ENCODE assay signal across 36 cellular contexts in the genomic region with DNA sequence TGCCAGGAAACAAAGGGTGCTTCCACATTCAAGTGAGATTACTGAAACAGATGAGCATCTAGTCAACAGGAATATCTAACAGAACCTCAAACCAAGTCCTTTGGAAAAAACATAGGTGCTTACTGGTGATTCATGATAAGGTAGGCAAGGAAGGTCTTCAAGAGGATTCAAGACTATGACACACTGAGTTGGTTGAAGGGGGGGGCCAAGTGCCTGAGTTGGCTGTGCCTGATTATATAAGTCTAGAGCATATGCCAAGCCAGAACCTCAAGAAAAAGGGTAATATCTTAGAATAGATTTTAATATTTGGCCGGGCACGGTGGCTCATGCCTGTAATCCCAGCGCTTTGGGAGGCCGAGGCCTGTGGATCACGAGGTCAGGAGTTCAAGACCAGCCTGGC.
"Had no signal": no experiment of that assay in that cellular context is flagged by ENCODE, and none has a peak within 500 bp of the region (broad histone marks: within the 10 kb centered on the region; RNA-seq: fewer than 3 reads in every experiment).

No MANE protein-coding gene starts in this region.

- H3K27me3 Mint-ChIP-seq: activated naive CD4-positive, alpha-beta T cell treated with anti-CD3 and anti-CD28 coated beads, Interleukin-2, amount 10 ng/mL, durations not matched to agents 7 days and 5 days; activated naive CD4-positive, alpha-beta T cell treated with anti-CD3 and anti-CD28 coated beads, Interleukin-2, amount 50 U/mL, for 24 hours; activated naive CD8-positive, alpha-beta T cell; activated naive CD8-positive, alpha-beta T cell treated with anti-CD3 and anti-CD28 coated beads for 36 hours; activated naive CD8-positive, alpha-beta T cell treated with anti-CD3 and anti-CD28 coated beads, Interleukin-2, amount 10 ng/mL, durations not matched to agents 7 days and 5 days; activated naive CD8-positive, alpha-beta T cell treated with anti-CD3 and anti-CD28 coated beads, Interleukin-2, amount 50 U/mL, for 24 hours; activated T-cell treated with anti-CD3 and anti-CD28 coated beads, Interleukin-2, amount 50 U/mL, for 24 hours; activated T-helper 17 cell treated with anti-CD3 and anti-CD28 coated beads, Interleukin-2, amount 50 U/mL, for 72 hours; central memory CD8-positive, alpha-beta T cell had no signal

- H3K9me3 Mint-ChIP-seq: activated naive CD4-positive, alpha-beta T cell treated with anti-CD3 and anti-CD28 coated beads, Interleukin-2, amount 10 ng/mL, durations not matched to agents 7 days and 5 days; activated naive CD4-positive, alpha-beta T cell treated with anti-CD3 and anti-CD28 coated beads, Interleukin-2, amount 50 U/mL, for 24 hours; activated naive CD4-positive, alpha-beta T cell treated with anti-CD3 and anti-CD28 coated beads, Interleukin-2, amount 50 U/mL, for 72 hours; activated naive CD8-positive, alpha-beta T cell treated with anti-CD3 and anti-CD28 coated beads for 36 hours; activated naive CD8-positive, alpha-beta T cell treated with anti-CD3 and anti-CD28 coated beads, Interleukin-2, amount 50 U/mL, for 24 hours; activated T-cell treated with anti-CD3 and anti-CD28 coated beads, Interleukin-2, amount 50 U/mL, for 24 hours; activated T-cell treated with anti-CD3 and anti-CD28 coated beads, Interleukin-2, amount 50 U/mL, for 4 hours; activated T-helper 1 cell treated with anti-CD3 and anti-CD28 coated beads, Interleukin-12 subunit alpha, Interleukin-12 subunit beta, Interleukin-2, Interleukin-4 antibody, amounts not matched to agents 30 ng/mL and 10 ng/mL and 1 ng/mL, durations not matched to agents 14 hours and 24 hours and 36 hours; activated T-helper 17 cell treated with anti-CD3 and anti-CD28 coated beads, Interleukin-2, amount 50 U/mL, for 72 hours; activated T-helper 2 cell treated with anti-CD3 and anti-CD28 coated beads, Interferon-gamma antibody, Interleukin-2, Interleukin-4, amounts not matched to agents 10 μg/mL and 5 μg/mL and 100 μg/mL, durations not matched to agents 14 hours and 24 hours and 36 hours; central memory CD8-positive, alpha-beta T cell had no signal

- H3K4me1 ChIP-seq: adrenal gland, body of pancreas, breast epithelium had no signal

- ATAC-seq: activated naive CD4-positive, alpha-beta T cell treated with anti-CD3 and anti-CD28 coated beads, Interleukin-2, amount 50 U/mL, for 72 hours; activated naive CD8-positive, alpha-beta T cell treated with anti-CD3 and anti-CD28 coated beads, Interleukin-2, amount 50 U/mL, for 24 hours; activated T-cell treated with anti-CD3 and anti-CD28 coated beads, Interleukin-2, amount 50 U/mL, for 4 hours; activated T-helper 17 cell treated with anti-CD3 and anti-CD28 coated beads, Interleukin-2, amount 50 U/mL, for 72 hours; body of pancreas had no signal

- H3K27ac Mint-ChIP-seq: activated naive CD4-positive, alpha-beta T cell treated with anti-CD3 and anti-CD28 coated beads for 36 hours; activated naive CD4-positive, alpha-beta T cell treated with anti-CD3 and anti-CD28 coated beads, Interleukin-2, amount 10 ng/mL, durations not matched to agents 7 days and 5 days; activated naive CD4-positive, alpha-beta T cell treated with anti-CD3 and anti-CD28 coated beads, Interleukin-2, amount 50 U/mL, for 24 hours; activated naive CD4-positive, alpha-beta T cell treated with anti-CD3 and anti-CD28 coated beads, Interleukin-2, amount 50 U/mL, for 72 hours; activated naive CD8-positive, alpha-beta T cell; activated naive CD8-positive, alpha-beta T cell treated with anti-CD3 and anti-CD28 coated beads for 36 hours; activated naive CD8-positive, alpha-beta T cell treated with anti-CD3 and anti-CD28 coated beads, Interleukin-2, amount 10 ng/mL, durations not matched to agents 7 days and 5 days; activated naive CD8-positive, alpha-beta T cell treated with anti-CD3 and anti-CD28 coated beads, Interleukin-2, amount 50 U/mL, for 24 hours; activated T-cell treated with anti-CD3 and anti-CD28 coated beads, Interleukin-2, amount 50 U/mL, for 24 hours; activated T-helper 1 cell treated with anti-CD3 and anti-CD28 coated beads, Interleukin-12 subunit alpha, Interleukin-12 subunit beta, Interleukin-2, Interleukin-4 antibody, amounts not matched to agents 30 ng/mL and 10 ng/mL and 1 ng/mL, durations not matched to agents 14 hours and 24 hours and 36 hours; activated T-helper 17 cell treated with anti-CD3 and anti-CD28 coated beads, Interleukin-2, amount 50 U/mL, for 72 hours; activated T-helper 2 cell treated with anti-CD3 and anti-CD28 coated beads, Interferon-gamma antibody, Interleukin-2, Interleukin-4, amounts not matched to agents 10 μg/mL and 5 μg/mL and 100 μg/mL, durations not matched to agents 14 hours and 24 hours and 36 hours had no signal

- DNase-seq: activated effector memory CD4-positive, alpha-beta T cell treated with anti-CD3 and anti-CD28 coated beads, Interleukin-2, amount 50 U/mL, for 16 hours; activated effector memory CD4-positive, alpha-beta T cell treated with Interleukin-2 at 50 U/mL for 16 hours; activated gamma-delta T cell; activated gamma-delta T cell treated with Interleukin-2 at 50 U/mL for 16 hours; activated naive CD4-positive, alpha-beta T cell; activated naive CD4-positive, alpha-beta T cell treated with anti-CD3 and anti-CD28 coated beads for 36 hours; activated naive CD4-positive, alpha-beta T cell treated with anti-CD3 and anti-CD28 coated beads, Interleukin-2, amount 10 ng/mL, durations not matched to agents 7 days and 5 days; activated naive CD4-positive, alpha-beta T cell treated with anti-CD3 and anti-CD28 coated beads, Interleukin-2, amount 50 U/mL, for 16 hours; activated naive CD4-positive, alpha-beta T cell treated with Interleukin-2 at 50 U/mL for 16 hours; activated naive CD8-positive, alpha-beta T cell treated with anti-CD3 and anti-CD28 coated beads for 36 hours; activated naive CD8-positive, alpha-beta T cell treated with anti-CD3 and anti-CD28 coated beads, Interleukin-2, amount 10 ng/mL, durations not matched to agents 7 days and 5 days; activated naive CD8-positive, alpha-beta T cell treated with anti-CD3 and anti-CD28 coated beads, Interleukin-2, amount 50 U/mL, for 24 hours; activated T-cell treated with anti-CD3 and anti-CD28 coated beads for 4 hours; activated T-cell treated with anti-CD3 and anti-CD28 coated beads, Interleukin-2, amount 50 U/mL, for 24 hours; activated T-cell treated with anti-CD3 and anti-CD28 coated beads, Interleukin-2, amount 50 U/mL, for 4 hours; activated T-cell treated with anti-CD3 and anti-CD28 coated beads, Interleukin-2, amount 50 U/mL, for 48 hours; adrenal gland; amniotic stem cell; amygdala; anterior cingulate cortex; aorta; body of pancreas; brain microvascular endothelial cell; central memory CD4-positive, alpha-beta T cell; cerebellar nuclear complex had no signal

- H3K27ac ChIP-seq: adrenal gland, ascending aorta, body of pancreas, brain microvascular endothelial cell, breast epithelium, cardiac muscle cell had no signal

- H3K4me3 Mint-ChIP-seq: activated naive CD4-positive, alpha-beta T cell treated with anti-CD3 and anti-CD28 coated beads for 36 hours; activated naive CD4-positive, alpha-beta T cell treated with anti-CD3 and anti-CD28 coated beads, Interleukin-2, amount 10 ng/mL, durations not matched to agents 7 days and 5 days; activated naive CD4-positive, alpha-beta T cell treated with anti-CD3 and anti-CD28 coated beads, Interleukin-2, amount 50 U/mL, for 24 hours; activated naive CD8-positive, alpha-beta T cell; activated naive CD8-positive, alpha-beta T cell treated with anti-CD3 and anti-CD28 coated beads for 36 hours; activated naive CD8-positive, alpha-beta T cell treated with anti-CD3 and anti-CD28 coated beads, Interleukin-2, amount 10 ng/mL, durations not matched to agents 7 days and 5 days; activated naive CD8-positive, alpha-beta T cell treated with anti-CD3 and anti-CD28 coated beads, Interleukin-2, amount 50 U/mL, for 24 hours; activated T-cell treated with anti-CD3 and anti-CD28 coated beads, Interleukin-2, amount 50 U/mL, for 24 hours; activated T-cell treated with anti-CD3 and anti-CD28 coated beads, Interleukin-2, amount 50 U/mL, for 4 hours; activated T-helper 1 cell treated with anti-CD3 and anti-CD28 coated beads, Interleukin-12 subunit alpha, Interleukin-12 subunit beta, Interleukin-2, Interleukin-4 antibody, amounts not matched to agents 30 ng/mL and 10 ng/mL and 1 ng/mL, durations not matched to agents 14 hours and 24 hours and 36 hours; activated T-helper 17 cell treated with anti-CD3 and anti-CD28 coated beads, Interleukin-2, amount 50 U/mL, for 72 hours; brain; central memory CD8-positive, alpha-beta T cell had no signal

- H3K27me3 ChIP-seq: adrenal gland, ascending aorta, body of pancreas, brain microvascular endothelial cell, breast epithelium, cardiac muscle cell had no signal

- H3K4me1 Mint-ChIP-seq: activated naive CD4-positive, alpha-beta T cell treated with anti-CD3 and anti-CD28 coated beads, Interleukin-2, amount 10 ng/mL, durations not matched to agents 7 days and 5 days; central memory CD8-positive, alpha-beta T cell had no signal
